9 cellular contexts compared by ENCODE assay signal in the genomic region with DNA sequence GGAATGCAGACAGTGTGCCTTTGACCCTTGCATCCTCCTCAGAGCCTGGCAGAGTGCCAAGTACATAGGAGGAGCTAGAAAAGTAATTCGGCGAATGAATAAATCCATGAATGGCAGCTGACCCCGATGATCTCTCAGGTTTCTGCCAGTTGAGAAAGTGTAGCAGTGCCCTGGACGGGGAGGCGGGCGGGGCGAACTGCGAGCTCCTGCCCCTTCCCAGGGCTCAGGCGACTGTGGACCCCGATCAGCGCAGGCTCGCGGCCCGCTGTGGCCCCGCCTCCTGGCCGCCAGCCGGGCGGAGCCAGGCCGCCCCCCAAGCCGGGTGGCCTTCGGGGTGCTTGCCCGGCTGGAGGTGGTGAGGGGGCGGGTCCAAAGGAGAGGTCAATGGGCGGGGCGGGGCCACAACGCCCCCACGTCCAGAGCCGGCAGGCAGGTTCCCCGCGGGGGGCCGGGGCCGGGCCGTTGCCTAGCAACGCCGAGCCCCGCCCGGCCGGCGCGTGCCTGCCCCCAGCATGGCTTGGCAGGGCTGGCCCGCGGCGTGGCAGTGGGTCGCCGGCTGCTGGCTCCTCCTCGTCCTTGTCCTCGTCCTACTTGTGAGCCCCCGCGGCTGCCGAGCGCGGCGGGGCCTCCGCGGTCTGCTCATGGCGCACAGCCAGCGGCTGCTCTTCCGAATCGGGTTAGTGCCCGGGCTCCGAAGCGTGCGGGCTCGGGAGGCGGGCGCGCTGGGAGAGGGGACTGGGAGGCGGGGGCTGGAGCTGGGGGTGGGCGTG. TPM values are rescaled to one million over a fixed set of nuclear protein-coding genes. Genes with fewer than 3 reads are reported as not detected.
A peak's percentile ranks its signal among the peaks of the same experiment; 100 is the strongest.
DNase-seq lines count a peak whose midpoint lies in the region; ATAC-seq and TF ChIP-seq lines count a peak whose summit lies in the region.
"Had no signal": no experiment of that assay in that cellular context is flagged by ENCODE, and none has a peak within 500 bp of the region (broad histone marks: within the 10 kb centered on the region; RNA-seq: fewer than 3 reads in every experiment).

No MANE protein-coding gene starts in this region.

- H3K27me3 Mint-ChIP-seq in osteocyte (ENCODE audit: unreplicated experiment) = no peaks in the 10 kb centered on the region
- H3K27me3 Mint-ChIP-seq in type B pancreatic cell = no peaks in the 10 kb centered on the region

- ATAC-seq in GM21825 (IDR thresholded peaks at IDR 0.05; ENCODE audit: unreplicated experiment) = peak; percentile 62
- peak; percentile 68 to 85 for ATAC-seq in activated naive CD4-positive, alpha-beta T cell treated with anti-CD3 and anti-CD28 coated beads, Interleukin-2, amount 50 U/mL, for 72 hours

- intact Hi-C loops in head of caudate nucleus (cut with DNase I) = no loop called here

- H3K9ac ChIP-seq in Karpas-422 (ENCODE audit: low read length) = peak overlapping the region; percentile 80

- no peaks in the 10 kb centered on the region for H3K79me2 ChIP-seq in DOHH2 (ENCODE audit: control insufficient read depth, low read length)
- peaks cover 8% of the 10 kb centered on the region; the same call in 1 of the 2 replicates for H3K79me2 ChIP-seq in Karpas-422 (ENCODE audit: low read length)

- H3K27me3 ChIP-seq in DOHH2 (ENCODE audit: control insufficient read depth, low read length) = peaks cover 8% of the 10 kb centered on the region; the same call in 1 of the 2 replicates
- H3K27me3 ChIP-seq in Karpas-422 (ENCODE audit: low read length) = no peaks in the 10 kb centered on the region

- H3K9me2 ChIP-seq in DOHH2 (replicated peaks; ENCODE audit: control insufficient read depth, low read length) = no peaks in the 10 kb centered on the region
- H3K9me2 ChIP-seq in Karpas-422 (replicated peaks; ENCODE audit: insufficient read depth, low read length) = no peaks in the 10 kb centered on the region

- peak overlapping the region in 1 of 2 donors; percentile 79 for H3K27ac Mint-ChIP-seq in activated naive CD4-positive, alpha-beta T cell treated with anti-CD3 and anti-CD28 coated beads, Interleukin-2, amount 50 U/mL, for 72 hours
- H3K27ac Mint-ChIP-seq in osteocyte (ENCODE audit: unreplicated experiment) (peak overlapping the region; percentile 94), type B pancreatic cell (peak overlapping the region; percentile 86)

- no peak overlapping the region; the same call in 1 of the 2 replicates for H2AFZ ChIP-seq in Karpas-422 (ENCODE audit: low read length)

- no peaks in the 10 kb centered on the region for H3K36me3 Mint-ChIP-seq in activated naive CD4-positive, alpha-beta T cell treated with anti-CD3 and anti-CD28 coated beads, Interleukin-2, amount 50 U/mL, for 72 hours
- H3K36me3 Mint-ChIP-seq in osteocyte (ENCODE audit: unreplicated experiment) (no peaks in the 10 kb centered on the region), type B pancreatic cell (no peaks in the 10 kb centered on the region)

- TF ChIP-seq CTCF in DOHH2 (IDR thresholded peaks at IDR 0.05; ENCODE audit: low read depth, low read length, poor library complexity, severe bottlenecking) (no peak), osteocyte (IDR thresholded peaks at IDR 0.05) (no peak), type B pancreatic cell (conservative IDR thresholded peaks at IDR 0.05) (no peak)

- H4K20me1 ChIP-seq in DOHH2 (ENCODE audit: control insufficient read depth, insufficient read depth, low read depth, low read length) = no peaks in the 10 kb centered on the region
- H4K20me1 ChIP-seq in Karpas-422 (ENCODE audit: insufficient read depth, low read depth, low read length) = no peaks in the 10 kb centered on the region

- DNase-seq in Karpas-422 = peak; percentile 81
- peak; percentile 37 for DNase-seq in SHP77 treated with DMSO at 0.1 percent for 48 hours (lab: John Stamatoyannopoulos, UW)
- DNase-seq in activated naive CD4-positive, alpha-beta T cell treated with anti-CD3 and anti-CD28 coated beads, Interleukin-2, amount 50 U/mL, for 72 hours (ENCODE audit: low spot score in 2 of 2) = peak in 1 of 2 donors; percentile 36
- DNase-seq in head of caudate nucleus = peak; percentile 24 to 83 (median 66)
- DNase-seq in osteocyte (ENCODE audit: extremely low spot score, unreplicated experiment) = peak; percentile 92
- DNase-seq in type B pancreatic cell (ENCODE audit: extremely low spot score, unreplicated experiment) = peak; percentile 88

- peaks cover 42% of the 10 kb centered on the region for H3K4me1 ChIP-seq in DOHH2 (ENCODE audit: control insufficient read depth, low read length)
- H3K4me1 ChIP-seq in Karpas-422 (ENCODE audit: low read length) = peaks cover 76% of the 10 kb centered on the region

- H3K4me1 Mint-ChIP-seq in osteocyte (ENCODE audit: unreplicated experiment) (peaks cover 36% of the 10 kb centered on the region), type B pancreatic cell (ENCODE audit: unreplicated experiment) (peaks cover 46% of the 10 kb centered on the region)

- no peaks in the 10 kb centered on the region for H3K36me3 ChIP-seq in DOHH2 (ENCODE audit: control insufficient read depth, low read length)
- H3K36me3 ChIP-seq in Karpas-422 (ENCODE audit: insufficient read depth, low read length) = no peaks in the 10 kb centered on the region

- H3K4me2 ChIP-seq in DOHH2 (ENCODE audit: low read length) (peak overlapping the region; percentile 63), Karpas-422 (ENCODE audit: low read depth, low read length, poor library complexity, severe bottlenecking) (peak overlapping the region; percentile 71)

- H3K4me3 ChIP-seq in DOHH2 (ENCODE audit: low read length) (peak overlapping the region; percentile 73), Karpas-422 (ENCODE audit: low read length) (peak overlapping the region; percentile 68)

- H3F3A ChIP-seq in DOHH2 (ENCODE audit: control insufficient read depth, insufficient read depth) = peaks cover 6% of the 10 kb centered on the region

- no peaks in the 10 kb centered on the region for H3K9me3 Mint-ChIP-seq in activated naive CD4-positive, alpha-beta T cell treated with anti-CD3 and anti-CD28 coated beads, Interleukin-2, amount 50 U/mL, for 72 hours
- H3K9me3 Mint-ChIP-seq in osteocyte (ENCODE audit: unreplicated experiment) (no peaks in the 10 kb centered on the region), type B pancreatic cell (no peaks in the 10 kb centered on the region)

- H3K4me3 Mint-ChIP-seq in osteocyte (ENCODE audit: unreplicated experiment) = peak overlapping the region; percentile 97
- peak overlapping the region; percentile 96 for H3K4me3 Mint-ChIP-seq in type B pancreatic cell

- H3K9me3 ChIP-seq in DOHH2 (ENCODE audit: control insufficient read depth, insufficient read depth, low read length) (no peaks in the 10 kb centered on the region), Karpas-422 (ENCODE audit: low read length) (no peaks in the 10 kb centered on the region)

- H3K27ac ChIP-seq in DOHH2 (ENCODE audit: low read depth, low read length) (no peak overlapping the region), Karpas-422 (ENCODE audit: low read length) (peak overlapping the region; percentile 66; the same call in 1 of the 2 replicates)

RNA-seq across cellular contexts. Expression of gene TMBIM1, which starts 30.6 kb away (rescaled TPM):
- 17.0 and 23.3 TPM in 2 replicates for total RNA-seq in Karpas-422 (2014; rRNA removed; shearing (Covaris generic); ENCODE audit: low replicate concordance)
- total RNA-seq in activated naive CD4-positive, alpha-beta T cell treated with anti-CD3 and anti-CD28 coated beads, Interleukin-2, amount 50 U/mL, for 72 hours = 10 to 100 TPM; 46.1 to 47.5 TPM
- total RNA-seq in osteocyte (86.4 and 97.4 TPM in 2 replicates), type B pancreatic cell (ENCODE audit: low replicate concordance) (94.5 and 303 TPM in 2 replicates)

RNA-seq across cellular contexts. Expression of gene CATIP, which starts 33.7 kb away (rescaled TPM):
- not detected in 2 replicates for total RNA-seq in Karpas-422 (2014; rRNA removed; shearing (Covaris generic); ENCODE audit: low replicate concordance)
- not detected for total RNA-seq in activated naive CD4-positive, alpha-beta T cell treated with anti-CD3 and anti-CD28 coated beads, Interleukin-2, amount 50 U/mL, for 72 hours
- total RNA-seq in osteocyte = not detected in 2 replicates
- total RNA-seq in type B pancreatic cell (ENCODE audit: low replicate concordance) = 0.21 and 4.1 TPM in 2 replicates
- total RNA-seq: subcutaneous adipose tissue had no signal

RNA-seq across cellular contexts. Expression of gene PNKD, which starts 52.6 kb away (rescaled TPM):
- total RNA-seq in Karpas-422 (2014; rRNA removed; shearing (Covaris generic); ENCODE audit: low replicate concordance) = 26.5 and 60.1 TPM in 2 replicates
- total RNA-seq in activated naive CD4-positive, alpha-beta T cell treated with anti-CD3 and anti-CD28 coated beads, Interleukin-2, amount 50 U/mL, for 72 hours = 10 to 100 TPM; 25.1 to 30.4 TPM
- total RNA-seq in osteocyte = 43.0 and 45.0 TPM in 2 replicates
- total RNA-seq in type B pancreatic cell (ENCODE audit: low replicate concordance) = 58.4 and 66.4 TPM in 2 replicates

RNA-seq across cellular contexts. Expression of gene AAMP, which starts 53.0 kb away (rescaled TPM):
- total RNA-seq in Karpas-422 (2014; rRNA removed; shearing (Covaris generic); ENCODE audit: low replicate concordance) = 77.6 and 204 TPM in 2 replicates
- 10 to 100 TPM; 67.7 to 68.4 TPM for total RNA-seq in activated naive CD4-positive, alpha-beta T cell treated with anti-CD3 and anti-CD28 coated beads, Interleukin-2, amount 50 U/mL, for 72 hours
- total RNA-seq in osteocyte = 62.9 and 66.3 TPM in 2 replicates
- total RNA-seq in type B pancreatic cell (ENCODE audit: low replicate concordance) = 82.2 and 97.8 TPM in 2 replicates

RNA-seq across cellular contexts. Expression of gene SLC11A1, which starts 59.1 kb away (rescaled TPM):
- 1.9 TPM in 1 of 2 replicates, not detected in the other for total RNA-seq in Karpas-422 (2014; rRNA removed; shearing (Covaris generic); ENCODE audit: low replicate concordance)
- not detected for total RNA-seq in activated naive CD4-positive, alpha-beta T cell treated with anti-CD3 and anti-CD28 coated beads, Interleukin-2, amount 50 U/mL, for 72 hours
- 0.16 and 0.21 TPM in 2 replicates for total RNA-seq in osteocyte
- total RNA-seq in type B pancreatic cell (ENCODE audit: low replicate concordance) = 0.39 and 0.64 TPM in 2 replicates
